ENCODE assay signal across 35 cellular contexts in genomic region chr11:114598461-114598860, GRCh38. TPM values are rescaled to one million over a fixed set of nuclear protein-coding genes. Genes with fewer than 3 reads are reported as not detected.
"Had no signal": no experiment of that assay in that cellular context is flagged by ENCODE, and none has a peak within 500 bp of the region (broad histone marks: within the 10 kb centered on the region; RNA-seq: fewer than 3 reads in every experiment).

No MANE protein-coding gene starts in this region.

- H3K9me3 ChIP-seq: adrenal gland, body of pancreas, esophagus squamous epithelium, gastroesophageal sphincter had no signal

- DNase-seq: activated B cell treated with CpG ODN at 0.5 μM for 24 hours; activated CD4-positive, alpha-beta T cell treated with anti-CD3 and anti-CD28 coated beads for 48 hours; activated CD4-positive, alpha-beta T cell treated with anti-CD3 and anti-CD28 coated beads, Interleukin-2, amount 50 U/mL, for 1 hour; activated CD4-positive, alpha-beta T cell treated with anti-CD3 and anti-CD28 coated beads, Interleukin-2, amount 50 U/mL, for 48 hours; activated CD8-positive, alpha-beta memory T cell treated with anti-CD3 and anti-CD28 coated beads for 24 hours; activated CD8-positive, alpha-beta T cell treated with anti-CD3 and anti-CD28 coated beads for 36 hours; activated effector memory CD4-positive, alpha-beta T cell treated with Interleukin-2 at 50 U/mL for 16 hours; activated gamma-delta T cell treated with Interleukin-2 at 50 U/mL for 16 hours; activated naive CD4-positive, alpha-beta T cell treated with anti-CD3 and anti-CD28 coated beads for 36 hours; activated naive CD8-positive, alpha-beta T cell treated with anti-CD3 and anti-CD28 coated beads for 36 hours; activated naive CD8-positive, alpha-beta T cell treated with anti-CD3 and anti-CD28 coated beads, Interleukin-2, amount 50 U/mL, for 24 hours; activated T-cell treated with anti-CD3 and anti-CD28 coated beads, Interleukin-2, amount 50 U/mL, for 4 hours; adrenal gland; amygdala; aorta; body of pancreas; caudate nucleus; effector CD8-positive, alpha-beta T cell; erythroblast; esophagus squamous epithelium; foreskin melanocyte; T-helper 1 cell; T-helper 17 cell; T1000; WERI-Rb-1 had no signal

- H3K9me3 Mint-ChIP-seq: activated B cell treated with CpG ODN at 0.5 μM for 24 hours; activated CD8-positive, alpha-beta T cell treated with anti-CD3 and anti-CD28 coated beads for 36 hours; activated naive CD4-positive, alpha-beta T cell treated with anti-CD3 and anti-CD28 coated beads for 36 hours; activated naive CD4-positive, alpha-beta T cell treated with anti-CD3 and anti-CD28 coated beads, Interleukin-2, amount 50 U/mL, for 24 hours; activated naive CD8-positive, alpha-beta T cell treated with anti-CD3 and anti-CD28 coated beads for 36 hours; activated naive CD8-positive, alpha-beta T cell treated with anti-CD3 and anti-CD28 coated beads, Interleukin-2, amount 50 U/mL, for 24 hours; activated T-cell treated with anti-CD3 and anti-CD28 coated beads, Interleukin-2, amount 50 U/mL, for 4 hours; activated T-helper 17 cell treated with anti-CD3 and anti-CD28 coated beads, Interleukin-2, amount 50 U/mL, for 72 hours; T-helper 2 cell treated with Interferon-gamma antibody and Interleukin-4, amounts not matched to agents 5 μg/mL and 100 μg/mL, for 36 hours had no signal

- ATAC-seq: activated CD4-positive, CD25-positive, alpha-beta regulatory T cell treated with anti-CD3 and anti-CD28 coated beads, Interleukin-2, amount 50 U/mL, for 24 hours; activated CD8-positive, alpha-beta T cell treated with anti-CD3 and anti-CD28 coated beads for 36 hours; activated naive CD8-positive, alpha-beta T cell treated with anti-CD3 and anti-CD28 coated beads, Interleukin-2, amount 50 U/mL, for 24 hours; activated T-cell treated with anti-CD3 and anti-CD28 coated beads, Interleukin-2, amount 50 U/mL, for 4 hours; activated T-helper 17 cell treated with anti-CD3 and anti-CD28 coated beads, Interleukin-2, amount 50 U/mL, for 72 hours; body of pancreas; gastroesophageal sphincter; T-helper 17 cell had no signal

- H3K4me1 ChIP-seq: adrenal gland, body of pancreas, esophagus squamous epithelium, gastroesophageal sphincter had no signal

- H3K36me3 ChIP-seq: adrenal gland, esophagus squamous epithelium, gastroesophageal sphincter, WERI-Rb-1 had no signal

- H3K4me1 Mint-ChIP-seq: activated B cell treated with CpG ODN at 0.5 μM for 24 hours; activated naive CD4-positive, alpha-beta T cell treated with anti-CD3 and anti-CD28 coated beads, Interleukin-2, amount 50 U/mL, for 24 hours; activated naive CD8-positive, alpha-beta T cell treated with anti-CD3 and anti-CD28 coated beads for 36 hours; activated naive CD8-positive, alpha-beta T cell treated with anti-CD3 and anti-CD28 coated beads, Interleukin-2, amount 50 U/mL, for 24 hours; activated T-helper 17 cell treated with anti-CD3 and anti-CD28 coated beads, Interleukin-2, amount 50 U/mL, for 72 hours; T-helper 17 cell had no signal

- H3K27me3 ChIP-seq: adrenal gland, body of pancreas, esophagus squamous epithelium, gastroesophageal sphincter had no signal

- H3K27ac Mint-ChIP-seq: activated B cell treated with CpG ODN at 0.5 μM for 24 hours; activated CD8-positive, alpha-beta T cell treated with anti-CD3 and anti-CD28 coated beads for 36 hours; activated naive CD4-positive, alpha-beta T cell treated with anti-CD3 and anti-CD28 coated beads for 36 hours; activated naive CD4-positive, alpha-beta T cell treated with anti-CD3 and anti-CD28 coated beads, Interleukin-2, amount 50 U/mL, for 24 hours; activated naive CD8-positive, alpha-beta T cell treated with anti-CD3 and anti-CD28 coated beads for 36 hours; activated naive CD8-positive, alpha-beta T cell treated with anti-CD3 and anti-CD28 coated beads, Interleukin-2, amount 50 U/mL, for 24 hours; activated T-helper 17 cell treated with anti-CD3 and anti-CD28 coated beads, Interleukin-2, amount 50 U/mL, for 72 hours; T-helper 17 cell; T-helper 2 cell treated with Interferon-gamma antibody and Interleukin-4, amounts not matched to agents 5 μg/mL and 100 μg/mL, for 36 hours had no signal

- H3K27me3 Mint-ChIP-seq: activated B cell treated with CpG ODN at 0.5 μM for 24 hours; activated naive CD4-positive, alpha-beta T cell treated with anti-CD3 and anti-CD28 coated beads, Interleukin-2, amount 50 U/mL, for 24 hours; activated naive CD8-positive, alpha-beta T cell treated with anti-CD3 and anti-CD28 coated beads for 36 hours; activated naive CD8-positive, alpha-beta T cell treated with anti-CD3 and anti-CD28 coated beads, Interleukin-2, amount 50 U/mL, for 24 hours; activated T-helper 17 cell treated with anti-CD3 and anti-CD28 coated beads, Interleukin-2, amount 50 U/mL, for 72 hours; T-helper 17 cell had no signal

- H3K4me3 ChIP-seq: adrenal gland, body of pancreas, esophagus squamous epithelium, gastroesophageal sphincter had no signal

- H3K36me3 Mint-ChIP-seq: activated naive CD4-positive, alpha-beta T cell treated with anti-CD3 and anti-CD28 coated beads, Interleukin-2, amount 50 U/mL, for 24 hours; activated naive CD8-positive, alpha-beta T cell treated with anti-CD3 and anti-CD28 coated beads for 36 hours had no signal

- H3K27ac ChIP-seq: adrenal gland, body of pancreas, esophagus squamous epithelium, gastroesophageal sphincter, WERI-Rb-1 had no signal

- H3K4me3 Mint-ChIP-seq: activated B cell treated with CpG ODN at 0.5 μM for 24 hours; activated CD8-positive, alpha-beta T cell treated with anti-CD3 and anti-CD28 coated beads for 36 hours; activated naive CD4-positive, alpha-beta T cell treated with anti-CD3 and anti-CD28 coated beads for 36 hours; activated naive CD4-positive, alpha-beta T cell treated with anti-CD3 and anti-CD28 coated beads, Interleukin-2, amount 50 U/mL, for 24 hours; activated naive CD8-positive, alpha-beta T cell treated with anti-CD3 and anti-CD28 coated beads for 36 hours; activated naive CD8-positive, alpha-beta T cell treated with anti-CD3 and anti-CD28 coated beads, Interleukin-2, amount 50 U/mL, for 24 hours; activated T-cell treated with anti-CD3 and anti-CD28 coated beads, Interleukin-2, amount 50 U/mL, for 4 hours; activated T-helper 17 cell treated with anti-CD3 and anti-CD28 coated beads, Interleukin-2, amount 50 U/mL, for 72 hours; T-helper 17 cell; T-helper 2 cell treated with Interferon-gamma antibody and Interleukin-4, amounts not matched to agents 5 μg/mL and 100 μg/mL, for 36 hours had no signal

RNA-seq across cellular contexts. Expression of gene NXPE4, which starts 2.9 kb away (rescaled TPM):
- total RNA-seq: activated B cell treated with CpG ODN at 0.5 μM for 24 hours; activated CD8-positive, alpha-beta T cell treated with anti-CD3 and anti-CD28 coated beads for 36 hours; activated naive CD4-positive, alpha-beta T cell treated with anti-CD3 and anti-CD28 coated beads for 36 hours; activated naive CD8-positive, alpha-beta T cell treated with anti-CD3 and anti-CD28 coated beads for 36 hours; activated T-cell treated with anti-CD3 and anti-CD28 coated beads, Interleukin-2, amount 50 U/mL, for 4 hours; activated T-helper 17 cell treated with anti-CD3 and anti-CD28 coated beads, Interleukin-2, amount 50 U/mL, for 72 hours; adrenal gland; body of pancreas; chondrocyte; dermis microvascular lymphatic vessel endothelial cell; fibroblast of lung; fibroblast of villous mesenchyme; glomerular endothelial cell; T-helper 17 cell had no signal
- polyA plus RNA-seq: adrenal gland, fibroblast of lung had no signal

RNA-seq across cellular contexts. Expression of gene NXPE1, which starts 38.8 kb away (rescaled TPM):
- total RNA-seq: activated B cell treated with CpG ODN at 0.5 μM for 24 hours; activated CD8-positive, alpha-beta T cell treated with anti-CD3 and anti-CD28 coated beads for 36 hours; activated naive CD4-positive, alpha-beta T cell treated with anti-CD3 and anti-CD28 coated beads for 36 hours; activated naive CD8-positive, alpha-beta T cell treated with anti-CD3 and anti-CD28 coated beads for 36 hours; activated T-cell treated with anti-CD3 and anti-CD28 coated beads, Interleukin-2, amount 50 U/mL, for 4 hours; activated T-helper 17 cell treated with anti-CD3 and anti-CD28 coated beads, Interleukin-2, amount 50 U/mL, for 72 hours; aorta; body of pancreas; chondrocyte; dermis microvascular lymphatic vessel endothelial cell; esophagus squamous epithelium; fibroblast of lung; fibroblast of villous mesenchyme; gastroesophageal sphincter; glomerular endothelial cell; T-helper 17 cell had no signal
- polyA plus RNA-seq: adrenal gland, fibroblast of lung had no signal
